8 cellular contexts compared by ENCODE assay signal in the genomic region with DNA sequence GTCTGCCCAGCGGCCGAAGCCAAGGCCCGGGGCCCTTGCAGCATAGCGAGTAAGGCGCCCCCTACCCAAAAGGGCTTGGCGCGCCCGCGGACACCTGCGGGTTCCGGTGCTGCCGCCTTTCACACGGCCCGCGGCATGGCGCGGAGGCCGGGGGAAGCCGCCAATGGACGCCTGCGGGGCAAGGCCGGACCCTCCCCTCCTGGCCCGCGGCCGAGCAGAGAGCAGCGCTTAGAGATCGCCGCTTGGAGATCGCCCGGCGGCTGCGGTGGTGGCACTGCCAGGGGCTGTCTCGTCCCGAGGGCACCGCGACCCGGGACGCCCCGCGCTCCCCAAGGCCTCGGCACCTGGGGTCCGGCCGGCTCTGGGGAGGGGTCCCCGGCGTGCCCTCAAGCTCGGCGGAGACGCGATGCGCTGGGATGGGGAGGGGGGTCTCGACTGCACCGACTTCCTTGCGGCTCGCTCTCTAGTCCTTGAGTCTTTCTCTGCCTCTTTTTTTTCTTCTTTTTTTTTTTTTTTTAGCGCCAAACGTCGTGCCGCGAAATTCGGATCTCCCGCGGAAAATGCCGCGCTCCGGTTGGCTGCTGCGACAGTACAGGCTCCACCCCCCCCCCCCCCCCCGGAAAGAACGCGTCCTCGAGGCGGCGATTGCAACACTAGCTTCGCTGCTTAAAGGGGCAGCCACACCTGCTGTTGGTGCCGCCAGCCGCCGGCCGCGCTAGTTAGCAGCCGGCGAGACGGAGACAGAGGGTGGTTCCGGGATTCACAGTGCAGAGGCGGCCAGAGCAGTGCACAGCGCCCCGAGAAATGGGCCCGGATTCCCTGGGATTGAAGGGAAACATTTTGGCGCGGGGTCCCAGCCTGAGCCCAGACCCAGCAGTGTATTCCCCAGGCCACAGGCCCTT. TPM values are rescaled to one million over a fixed set of nuclear protein-coding genes. Genes with fewer than 3 reads are reported as not detected.
DNase-seq lines count a peak whose midpoint lies in the region; ATAC-seq and TF ChIP-seq lines count a peak whose summit lies in the region.

A gene with protein sequence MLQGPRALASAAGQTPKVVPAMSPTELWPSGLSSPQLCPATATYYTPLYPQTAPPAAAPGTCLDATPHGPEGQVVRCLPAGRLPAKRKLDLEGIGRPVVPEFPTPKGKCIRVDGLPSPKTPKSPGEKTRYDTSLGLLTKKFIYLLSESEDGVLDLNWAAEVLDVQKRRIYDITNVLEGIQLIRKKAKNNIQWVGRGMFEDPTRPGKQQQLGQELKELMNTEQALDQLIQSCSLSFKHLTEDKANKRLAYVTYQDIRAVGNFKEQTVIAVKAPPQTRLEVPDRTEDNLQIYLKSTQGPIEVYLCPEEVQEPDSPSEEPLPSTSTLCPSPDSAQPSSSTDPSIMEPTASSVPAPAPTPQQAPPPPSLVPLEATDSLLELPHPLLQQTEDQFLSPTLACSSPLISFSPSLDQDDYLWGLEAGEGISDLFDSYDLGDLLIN (minus strand): TSS at position 484 of the 902 bp plus-strand sequence. CDS start 440 bp downstream, at position 44.

- ATAC-seq in HG03439 (IDR thresholded peaks at IDR 0.05; ENCODE audit: unreplicated experiment) = peak; percentile 50

- DNase-seq in SIG-M5 treated with dmso at 0.1 percent for 504 hours (lab: John Stamatoyannopoulos, UW; ENCODE audit: unreplicated experiment) = peak; percentile 84
- no peak for DNase-seq in SIG-M5 (lab: John Stamatoyannopoulos, UW)
- DNase-seq in NCI-H69 (lab: John Stamatoyannopoulos, UW) = peak; percentile 92
- peak; percentile 52 to 72 for DNase-seq in activated CD4-positive, alpha-beta T cell treated with anti-CD3 and anti-CD28 coated beads, Interleukin-2, amount 50 U/mL, for 24 hours (ENCODE audit: low read depth in 1 of 2, low spot score in 1 of 2)
- DNase-seq in dermis blood vessel endothelial cell = peak; percentile 83
- DNase-seq in lower leg skin (ENCODE audit: low spot score in 2 of 2) = peak; percentile 76 to 97
- peak; percentile 71 to 73 for DNase-seq in stimulated activated CD4-positive, alpha-beta T cell treated with anti-CD3 and anti-CD28 coated beads, Interleukin-4, amount 100 ng/mL, for 4 hours

- no peak for TF ChIP-seq CTCF in lower leg skin (IDR thresholded peaks at IDR 0.05)

- WGBS in lower leg skin, 2 donors = 0 to 1% methylated on average over 32 to 62 of the region's 88 CpGs

- no peak for TF ChIP-seq POLR2A in lower leg skin (IDR thresholded peaks at IDR 0.05)

- intact Hi-C loops in lower leg skin (cut with DNase I; ENCODE audit: low total_unique reads) = no loop called here

- H3K4me3 ChIP-seq in lower leg skin (ENCODE audit: low read depth, poor library complexity, severe bottlenecking) = peak within 1 kb of the TSS; percentile 25

RNA-seq across cellular contexts. Expression of the gene that starts here (rescaled TPM):
- total RNA-seq in dermis blood vessel endothelial cell (1.9 and 4.6 TPM in 2 replicates), lower leg skin (10 to 100 TPM in 2 of 4 donors, 1 to 10 TPM in 2; 6.0 to 12.1 (median 9.0) TPM)
